8 cellular contexts compared by ENCODE assay signal in the genomic region with DNA sequence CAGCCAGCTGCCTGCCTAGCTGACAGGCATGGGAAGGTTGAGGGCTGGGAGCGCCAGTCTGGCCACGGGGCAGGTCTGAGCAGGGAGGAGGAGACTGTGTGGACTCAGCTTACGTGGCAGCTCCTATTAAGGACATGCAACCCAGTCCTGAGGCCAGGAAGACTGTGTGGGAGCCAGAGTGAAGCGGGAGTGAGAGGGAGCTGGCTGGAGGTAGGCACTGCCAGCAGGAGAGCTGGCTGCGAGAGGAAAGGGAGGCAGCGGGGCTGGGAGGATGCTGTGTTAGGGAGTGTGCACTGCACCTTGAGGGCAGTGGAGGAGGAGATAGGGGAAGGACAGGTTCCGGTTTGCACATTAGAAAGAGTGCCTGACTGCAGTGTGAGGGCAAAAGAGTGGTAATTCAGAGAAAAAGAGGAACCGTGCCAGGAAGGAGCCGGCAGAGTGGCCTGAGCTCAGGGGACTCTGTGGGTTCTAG.
DNase-seq lines count a peak whose midpoint lies in the region; ATAC-seq and TF ChIP-seq lines count a peak whose summit lies in the region.

No MANE protein-coding gene starts in this region.

- POLR2A ChIA-PET in RWPE1 (lab: Yijun Ruan, JAX; ENCODE audit: low non-redundant PET), result no interaction called here
- POLR2A ChIA-PET in activated CD4-positive, alpha-beta T cell treated with anti-CD3 and anti-CD28 coated beads, Interleukin-2, amount 10 ng/mL, durations not matched to agents 7 days and 5 days (lab: Charles Lee), result no interaction called here
- POLR2A ChIA-PET in CD8-positive, alpha-beta T cell (lab: Charles Lee), result no interaction called here

- no peaks in the 10 kb centered on the region for H3K79me2 ChIP-seq in DOHH2 (ENCODE audit: control insufficient read depth, low read length)

- ATAC-seq in GM21825 (IDR thresholded peaks at IDR 0.05; ENCODE audit: unreplicated experiment) (peak; percentile 45), HG02870 (IDR thresholded peaks at IDR 0.05; ENCODE audit: unreplicated experiment) (no peak)
- ATAC-seq in CD8-positive, alpha-beta T cell, result no peak

- H3K27me3 Mint-ChIP-seq in activated CD4-positive, alpha-beta T cell treated with anti-CD3 and anti-CD28 coated beads, Interleukin-2, amount 10 ng/mL, durations not matched to agents 7 days and 5 days, result peaks cover 14% of the 10 kb centered on the region
- H3K27me3 Mint-ChIP-seq in CD8-positive, alpha-beta T cell (ENCODE audit: low read depth), result peaks cover 28% of the 10 kb centered on the region

- 0 out of 2 replicates have a peak, but pooled peaks cover 2% of the 10 kb centered on the region for H3F3A ChIP-seq in DOHH2 (ENCODE audit: control insufficient read depth, insufficient read depth)

- H3K27ac ChIP-seq in DOHH2 (ENCODE audit: low read depth, low read length) (no peak overlapping the region), RWPE1 (no peak overlapping the region)
- H3K27ac ChIP-seq in CD8-positive, alpha-beta T cell (ENCODE audit: low read depth, low read length), result no peak overlapping the region

- no peaks in the 10 kb centered on the region for H3K36me3 Mint-ChIP-seq in activated CD4-positive, alpha-beta T cell treated with anti-CD3 and anti-CD28 coated beads, Interleukin-2, amount 10 ng/mL, durations not matched to agents 7 days and 5 days (ENCODE audit: low read depth)
- H3K36me3 Mint-ChIP-seq in CD8-positive, alpha-beta T cell, result no peaks in the 10 kb centered on the region

- H3K36me3 ChIP-seq in DOHH2 (ENCODE audit: control insufficient read depth, low read length), result no peaks in the 10 kb centered on the region
- H3K36me3 ChIP-seq in CD8-positive, alpha-beta T cell (ENCODE audit: insufficient read depth, low read length), result no peaks in the 10 kb centered on the region

- H3K9me2 ChIP-seq in DOHH2 (replicated peaks; ENCODE audit: control insufficient read depth, low read length), result no peaks in the 10 kb centered on the region

- CTCF ChIA-PET in RWPE1 (lab: Yijun Ruan, JAX), result interaction anchor here (0.6 to 3.9 kb wide), 5 partner anchors 12 to 619 kb away, joined by 3 to 23 read pairs (median 4); no protein-coding TSS in a partner anchor
- CTCF ChIA-PET in activated CD4-positive, alpha-beta T cell treated with anti-CD3 and anti-CD28 coated beads, Interleukin-2, amount 10 ng/mL, durations not matched to agents 7 days and 5 days (lab: Charles Lee), result interaction anchor here (1.0 to 1.7 kb wide), 3 partner anchors 12 to 42 kb away, joined by 3 to 5 read pairs (median 3); no protein-coding TSS in a partner anchor
- CTCF ChIA-PET in CD8-positive, alpha-beta T cell (lab: Charles Lee), result interaction anchor here (0.6 to 4.9 kb wide), 2 partner anchors 12 to 14 kb away, joined by 3 to 36 read pairs; no protein-coding TSS in a partner anchor

- no peaks in the 10 kb centered on the region for H3K9me3 ChIP-seq in DOHH2 (ENCODE audit: control insufficient read depth, insufficient read depth, low read length)
- no peaks in the 10 kb centered on the region for H3K9me3 ChIP-seq in CD8-positive, alpha-beta T cell (ENCODE audit: low read length)

- H3K9me3 Mint-ChIP-seq in activated CD4-positive, alpha-beta T cell treated with anti-CD3 and anti-CD28 coated beads, Interleukin-2, amount 10 ng/mL, durations not matched to agents 7 days and 5 days, result no peaks in the 10 kb centered on the region
- no peaks in the 10 kb centered on the region for H3K9me3 Mint-ChIP-seq in CD8-positive, alpha-beta T cell

- H3K4me1 ChIP-seq in DOHH2 (ENCODE audit: control insufficient read depth, low read length), result peaks cover 29% of the 10 kb centered on the region
- H3K4me1 ChIP-seq in CD8-positive, alpha-beta T cell (ENCODE audit: insufficient read depth, low read length), result no peaks in the 10 kb centered on the region

- no peak overlapping the region for H3K27ac Mint-ChIP-seq in activated CD4-positive, alpha-beta T cell treated with anti-CD3 and anti-CD28 coated beads, Interleukin-2, amount 10 ng/mL, durations not matched to agents 7 days and 5 days
- no peak overlapping the region for H3K27ac Mint-ChIP-seq in CD8-positive, alpha-beta T cell

- TF ChIP-seq CTCF in DOHH2 (IDR thresholded peaks at IDR 0.05; ENCODE audit: low read depth, low read length, poor library complexity, severe bottlenecking), result no peak
- TF ChIP-seq CTCF in RWPE1 (conservative IDR thresholded peaks at IDR 0.05; ENCODE audit: low read depth), result no peak
- no peak for TF ChIP-seq CTCF in CD8-positive, alpha-beta T cell (IDR thresholded peaks at IDR 0.05)

- peaks cover 4% of the 10 kb centered on the region for H4K20me1 ChIP-seq in DOHH2 (ENCODE audit: control insufficient read depth, insufficient read depth, low read depth, low read length)

- DNase-seq in RWPE1 (ENCODE audit: low spot score), result peak; percentile 50
- DNase-seq in left kidney (ENCODE audit: low read depth, low spot score), result peak; percentile 63
- no peak for DNase-seq in NCI-H2107 (lab: John Stamatoyannopoulos, UW)
- no peak for DNase-seq in activated CD4-positive, alpha-beta T cell treated with anti-CD3 and anti-CD28 coated beads, Interleukin-2, amount 10 ng/mL, durations not matched to agents 7 days and 5 days
- no peak for DNase-seq in CD8-positive, alpha-beta T cell

- H3K27me3 ChIP-seq in DOHH2 (ENCODE audit: control insufficient read depth, low read length), result peaks cover 56% of the 10 kb centered on the region
- H3K27me3 ChIP-seq in CD8-positive, alpha-beta T cell (ENCODE audit: insufficient read depth, low read length), result no peaks in the 10 kb centered on the region

- peak overlapping the region; percentile 51 for H3K4me2 ChIP-seq in DOHH2 (ENCODE audit: low read length)

- intact Hi-C loops in CD8-positive, alpha-beta T cell (cut with DNase I, micrococcal nuclease), result no loop called here

- H3K4me1 Mint-ChIP-seq in activated CD4-positive, alpha-beta T cell treated with anti-CD3 and anti-CD28 coated beads, Interleukin-2, amount 10 ng/mL, durations not matched to agents 7 days and 5 days, result peaks cover 7% of the 10 kb centered on the region
- peaks cover 6% of the 10 kb centered on the region for H3K4me1 Mint-ChIP-seq in CD8-positive, alpha-beta T cell (ENCODE audit: low read depth)

- H3K4me3 Mint-ChIP-seq in activated CD4-positive, alpha-beta T cell treated with anti-CD3 and anti-CD28 coated beads, Interleukin-2, amount 10 ng/mL, durations not matched to agents 7 days and 5 days, result no peak overlapping the region
- H3K4me3 Mint-ChIP-seq in CD8-positive, alpha-beta T cell, result no peak overlapping the region

- H3K4me3 ChIP-seq in DOHH2 (ENCODE audit: low read length), result peak overlapping the region; percentile 36
- no peak overlapping the region for H3K4me3 ChIP-seq in CD8-positive, alpha-beta T cell (ENCODE audit: low read depth, low read length)

Comparison
In these comparisons a context has a peak if more than half of its experiments do, and no peak if none do; other contexts are left out.
1. DNase-seq: peak in RWPE1 (single experiment) and left kidney (single experiment); none in NCI-H2107 (single experiment), activated CD4-positive, alpha-beta T cell treated with anti-CD3 and anti-CD28 coated beads, Interleukin-2, amount 10 ng/mL, durations not matched to agents 7 days and 5 days (single experiment) and CD8-positive, alpha-beta T cell (0 of 7).